Comparison of ENCODE assay signal across 19 cellular contexts in the genomic region with DNA sequence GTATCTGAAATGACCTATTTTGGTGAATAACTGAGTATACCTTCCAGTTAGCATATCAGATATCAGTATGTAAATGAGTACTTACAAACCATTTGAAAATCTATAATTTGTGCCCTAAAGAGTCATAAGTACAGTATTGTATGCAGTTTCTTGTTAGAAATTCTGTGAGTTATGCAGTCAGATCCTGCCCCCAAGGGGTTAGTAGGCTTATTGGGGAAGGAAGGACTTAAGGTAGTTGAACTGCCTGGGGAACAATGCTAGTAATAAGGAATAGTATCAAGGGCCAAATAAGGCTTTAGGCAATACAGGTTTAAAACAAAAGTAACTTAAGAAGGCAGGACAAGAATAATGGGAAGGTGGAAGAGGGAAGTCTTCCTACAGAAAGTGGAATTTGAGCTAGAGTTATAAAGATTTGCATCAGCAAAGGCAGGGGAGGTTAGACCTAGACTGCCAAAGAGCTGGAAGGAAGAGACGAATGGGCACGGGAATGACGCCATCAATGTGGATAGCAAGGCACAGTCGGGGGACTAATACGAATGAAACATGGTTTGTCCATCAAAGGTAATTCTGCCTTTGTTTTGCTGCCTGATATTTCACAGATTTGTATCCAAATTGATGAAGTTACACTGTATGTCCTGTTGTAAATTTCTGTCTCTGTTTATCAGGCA.
DNase-seq lines count a peak whose midpoint lies in the region; ATAC-seq, FAIRE-seq and TF ChIP-seq lines count a peak whose summit lies in the region.
"Had no signal": no experiment of that assay in that cellular context is flagged by ENCODE, and none has a peak within 500 bp of the region (broad histone marks: within the 10 kb centered on the region; RNA-seq: fewer than 3 reads in every experiment).

No MANE protein-coding gene starts in this region.

- peaks cover 17 to 18% of the 10 kb centered on the region in 2 experiments for H3K9me3 Mint-ChIP-seq in H9
- H3K9me3 Mint-ChIP-seq in astrocyte (ENCODE audit: unreplicated experiment) = peaks cover 19% of the 10 kb centered on the region

- TF ChIP-seq CTCF in A673 (conservative IDR thresholded peaks at IDR 0.05; ENCODE audit: low read depth, low read length) (peak; percentile 21; the same call in 1 of the 2 replicates), H9 (conservative IDR thresholded peaks at IDR 0.05) (peak; percentile 29; the same call in 1 of the 3 replicates), astrocyte (IDR thresholded peaks at IDR 0.05; ENCODE audit: insufficient read depth, low read depth, low read length) (no peak), foreskin keratinocyte (conservative IDR thresholded peaks at IDR 0.05) (peak; percentile 42), D721Med (IDR thresholded peaks at IDR 0.05; ENCODE audit: insufficient read depth, missing control alignments) (no peak)

- H3K23ac ChIP-seq in H9 (ENCODE audit: insufficient read length, low read depth, low read length) = no peak overlapping the region

- POLR2A ChIA-PET in A673 (lab: Charles Lee; ENCODE audit: low non-redundant PET) = no interaction called here

- H2AFZ ChIP-seq in H9 (ENCODE audit: low read length) = no peak overlapping the region
- no peak overlapping the region for H2AFZ ChIP-seq in astrocyte (ENCODE audit: low read depth, low read length)

- peak; percentile 37 for FAIRE-seq in astrocyte (lab: Jason Lieb, UNC)
- no peak for FAIRE-seq in D721Med (lab: Jason Lieb, UNC)
- no peak for FAIRE-seq in small intestine (lab: Jason Lieb, UNC)
- FAIRE-seq: GM12892 had no signal

- CTCF ChIA-PET in A673 (lab: Charles Lee) = interaction anchor here (1.0 kb wide), 1 partner anchor 365 kb away, joined by 4 read pairs; no protein-coding TSS in a partner anchor

- H3K36me3 Mint-ChIP-seq in H9 (ENCODE audit: insufficient read depth in 1 of 3, low read depth in 3 of 3) (peaks cover 4 to 21% (median 4%) of the 10 kb centered on the region in 3 experiments; a peak in 4 of 7 replicates), astrocyte (ENCODE audit: low read depth, unreplicated experiment) (peaks cover 18% of the 10 kb centered on the region)

- no peak overlapping the region for H3K14ac ChIP-seq in H9 (ENCODE audit: insufficient read depth, low read length)

- intact Hi-C loops in A673 (cut with micrococcal nuclease; ENCODE audit: unreplicated experiment) = no loop called here

- H3K4me2 ChIP-seq in H9 (ENCODE audit: insufficient read depth, insufficient read length, low read length) (no peak overlapping the region), astrocyte (ENCODE audit: low read length) (peak overlapping the region; percentile 6)

- no peak overlapping the region for H3T11ph ChIP-seq in H9 (ENCODE audit: low read length)

- H3K79me1 ChIP-seq in H9 (ENCODE audit: insufficient read depth, low read depth, low read length, poor library complexity, severe bottlenecking) = no peaks in the 10 kb centered on the region

- no peak overlapping the region for H2BK15ac ChIP-seq in H9 (ENCODE audit: low read depth, low read length)

- no peak overlapping the region for H3K4me3 ChIP-seq in A673 (ENCODE audit: low read depth, low read length, poor library complexity, severe bottlenecking)
- no peak overlapping the region for H3K4me3 ChIP-seq in astrocyte (ENCODE audit: insufficient read depth, low read depth, low read length)
- H3K4me3 ChIP-seq in effector memory CD4-positive, alpha-beta T cell (ENCODE audit: insufficient read depth, low read depth, low read length, poor library complexity, severe bottlenecking) = no peak overlapping the region
- H3K4me3 ChIP-seq in small intestine (ENCODE audit: low read depth in 1 of 2, low read length in 2 of 2) = no peak overlapping the region
- H3K4me3 ChIP-seq: heart left ventricle, vagina had no signal

- H3K4me3 Mint-ChIP-seq in H9 (no peak overlapping the region), astrocyte (ENCODE audit: unreplicated experiment) (no peak overlapping the region)
- H3K4me3 Mint-ChIP-seq: mesothelial cell of epicardium; T-helper 2 cell treated with Interferon-gamma antibody and Interleukin-4, amounts not matched to agents 5 μg/mL and 100 μg/mL, for 36 hours had no signal

- no TSS peak for BruUV-seq in A673 (replicated peaks; lab: Mats Ljungman, UMichigan)

- H4K8ac ChIP-seq in H9 (replicated peaks; ENCODE audit: insufficient read length, low read depth, low read length) = no peak overlapping the region

- ATAC-seq in foreskin keratinocyte = peak; percentile 21
- ATAC-seq: activated CD4-positive, CD25-positive, alpha-beta regulatory T cell treated with anti-CD3 and anti-CD28 coated beads, Interleukin-2, amount 50 U/mL, for 24 hours; heart left ventricle had no signal

- no peak overlapping the region for H4K5ac ChIP-seq in H9 (ENCODE audit: insufficient read length, low read depth, low read length)

- H3K56ac ChIP-seq in H9 (ENCODE audit: insufficient read length, low read depth, low read length) = no peak overlapping the region

- no peaks in the 10 kb centered on the region for H3K27me3 Mint-ChIP-seq in H9 (ENCODE audit: low read depth)
- no peaks in the 10 kb centered on the region for H3K27me3 Mint-ChIP-seq in astrocyte (ENCODE audit: low read depth, unreplicated experiment)

- DNase-seq in A673 (ENCODE audit: low spot score) (peak; percentile 31), H9 (no peak), astrocyte (ENCODE audit: low read depth) (peak; percentile 18), foreskin keratinocyte (peak in 1 of 2 donors; percentile 32), D721Med (ENCODE audit: insufficient read length, low spot score) (no peak), NCI-H2029 (lab: John Stamatoyannopoulos, UW) (no peak), small intestine (no peak)
- DNase-seq in effector memory CD4-positive, alpha-beta T cell = no peak
- DNase-seq: GF-D8; heart left ventricle; NCI-H1436; NCI-H345; right cardiac atrium; stimulated activated CD4-positive, alpha-beta T cell treated with anti-CD3 and anti-CD28 coated beads, Interleukin-2, amount 100 ng/mL, for 24 hours had no signal

- H2BK120ac ChIP-seq in H9 (ENCODE audit: low read depth, low read length, poor library complexity, severe bottlenecking) = no peak overlapping the region

- H3K27ac ChIP-seq in A673 (ENCODE audit: low read depth, low read length, poor library complexity, severe bottlenecking) (no peak overlapping the region), H9 (ENCODE audit: insufficient read length, low read depth, low read length) (no peak overlapping the region), astrocyte (ENCODE audit: low read depth, low read length) (no peak overlapping the region), foreskin keratinocyte (no peak overlapping the region), small intestine (ENCODE audit: low read depth in 1 of 2, low read length in 1 of 2) (no peak overlapping the region)
- H3K27ac ChIP-seq in effector memory CD4-positive, alpha-beta T cell (ENCODE audit: insufficient read depth, low read length, poor library complexity, severe bottlenecking) = no peak overlapping the region
- H3K27ac ChIP-seq: heart left ventricle, vagina had no signal

- H3K9ac ChIP-seq in H9 (ENCODE audit: extremely low read depth, insufficient read length, low read length) = no peak overlapping the region
- H3K9ac ChIP-seq in astrocyte (ENCODE audit: low read length) = no peak overlapping the region

- H3K9me3 ChIP-seq in A673 (ENCODE audit: low read depth, low read length, poor library complexity, severe bottlenecking) = peaks cover 13% of the 10 kb centered on the region
- no peaks in the 10 kb centered on the region for H3K9me3 ChIP-seq in H9 (ENCODE audit: control insufficient read depth, low read depth, low read length)
- H3K9me3 ChIP-seq in astrocyte (ENCODE audit: insufficient read depth, low read depth, low read length) = no peaks in the 10 kb centered on the region
- H3K9me3 ChIP-seq in effector memory CD4-positive, alpha-beta T cell (ENCODE audit: control insufficient read depth, low read length) = no peaks in the 10 kb centered on the region
- H3K9me3 ChIP-seq in small intestine (ENCODE audit: control insufficient read depth, low read depth) = no peaks in the 10 kb centered on the region
- H3K9me3 ChIP-seq: vagina had no signal

- no peak overlapping the region for H2BK5ac ChIP-seq in H9 (ENCODE audit: insufficient read length, low read length)

- H4K20me1 ChIP-seq in H9 (ENCODE audit: control insufficient read depth, insufficient read depth, insufficient read length) (no peaks in the 10 kb centered on the region), astrocyte (ENCODE audit: insufficient read depth, low read length) (no peaks in the 10 kb centered on the region)

- no peaks in the 10 kb centered on the region for H3K36me3 ChIP-seq in A673 (ENCODE audit: insufficient read depth, low read length, poor library complexity, severe bottlenecking)
- no peaks in the 10 kb centered on the region for H3K36me3 ChIP-seq in astrocyte (ENCODE audit: insufficient read depth, low read length)
- no peaks in the 10 kb centered on the region for H3K36me3 ChIP-seq in effector memory CD4-positive, alpha-beta T cell (ENCODE audit: control insufficient read depth, insufficient read depth, low read length)
- H3K36me3 ChIP-seq in small intestine (ENCODE audit: control insufficient read depth in 2 of 2, insufficient read depth in 2 of 2, low read length in 2 of 2) = no peaks in the 10 kb centered on the region
- H3K36me3 ChIP-seq: heart left ventricle, vagina had no signal

- H3K79me2 ChIP-seq in H9 (ENCODE audit: insufficient read depth, low read length) (no peaks in the 10 kb centered on the region), astrocyte (ENCODE audit: insufficient read depth, low read length) (no peaks in the 10 kb centered on the region)

- no peak overlapping the region for H3K27ac Mint-ChIP-seq in H9
- no peak overlapping the region for H3K27ac Mint-ChIP-seq in astrocyte (ENCODE audit: unreplicated experiment)
- H3K27ac Mint-ChIP-seq: mesothelial cell of epicardium; T-helper 2 cell treated with Interferon-gamma antibody and Interleukin-4, amounts not matched to agents 5 μg/mL and 100 μg/mL, for 36 hours had no signal

- H3K4ac ChIP-seq in H9 (ENCODE audit: low read depth, low read length) = no peak overlapping the region

- H3K18ac ChIP-seq in H9 (ENCODE audit: insufficient read length, low read depth, low read length) = no peak overlapping the region

- peaks cover 39% of the 10 kb centered on the region for H3K4me1 ChIP-seq in A673 (ENCODE audit: insufficient read depth, low read length, poor library complexity, severe bottlenecking)
- H3K4me1 ChIP-seq in H9 (ENCODE audit: insufficient read depth, low read length) = no peaks in the 10 kb centered on the region
- peaks cover 8% of the 10 kb centered on the region for H3K4me1 ChIP-seq in astrocyte (ENCODE audit: insufficient read depth, low read length)
- no peaks in the 10 kb centered on the region for H3K4me1 ChIP-seq in foreskin keratinocyte
- no peaks in the 10 kb centered on the region for H3K4me1 ChIP-seq in effector memory CD4-positive, alpha-beta T cell (ENCODE audit: control insufficient read depth, insufficient read depth, low read length, poor library complexity, severe bottlenecking)
- no peaks in the 10 kb centered on the region for H3K4me1 ChIP-seq in small intestine (ENCODE audit: control insufficient read depth in 2 of 2, insufficient read depth in 1 of 2, low read depth in 1 of 2, low read length in 1 of 2)
- H3K4me1 ChIP-seq: vagina had no signal

- H4K91ac ChIP-seq in H9 (ENCODE audit: insufficient read length, low read depth, low read length) = no peak overlapping the region

- no peak overlapping the region for H2AK5ac ChIP-seq in H9 (ENCODE audit: insufficient read length, low read length)

- no peak overlapping the region for H2BK12ac ChIP-seq in H9 (ENCODE audit: insufficient read length, low read depth, low read length)

- H2BK20ac ChIP-seq in H9 (ENCODE audit: low read depth, low read length, poor library complexity, severe bottlenecking) = no peak overlapping the region

- no peaks in the 10 kb centered on the region for H3K23me2 ChIP-seq in H9 (ENCODE audit: insufficient read length, low read depth, low read length, poor library complexity, severe bottlenecking)

- H3K27me3 ChIP-seq in A673 (replicated peaks; ENCODE audit: insufficient read depth, low read depth, low read length, poor library complexity) = no peaks in the 10 kb centered on the region
- no peaks in the 10 kb centered on the region for H3K27me3 ChIP-seq in H9 (ENCODE audit: insufficient read depth, low read length)
- H3K27me3 ChIP-seq in astrocyte (ENCODE audit: insufficient read depth, low read length) = no peaks in the 10 kb centered on the region
- no peaks in the 10 kb centered on the region for H3K27me3 ChIP-seq in foreskin keratinocyte
- H3K27me3 ChIP-seq in effector memory CD4-positive, alpha-beta T cell (replicated peaks; ENCODE audit: control insufficient read depth, insufficient read depth, low read length, poor library complexity, severe bottlenecking) = no peaks in the 10 kb centered on the region
- H3K27me3 ChIP-seq in small intestine (ENCODE audit: control insufficient read depth in 2 of 2, insufficient read depth in 2 of 2, low read length in 2 of 2) = no peaks in the 10 kb centered on the region
- H3K27me3 ChIP-seq: vagina had no signal

- H3K4me1 Mint-ChIP-seq in H9 = peaks cover 6% of the 10 kb centered on the region in 2 experiments
- H3K4me1 Mint-ChIP-seq in astrocyte (ENCODE audit: low read depth, unreplicated experiment) = peaks cover 8% of the 10 kb centered on the region

- WGBS in H9 (ENCODE audit: extremely low coverage, insufficient read length, low lambda C conversion rate) = no CpG with 5 or more reads among the region's 5 CpGs
- 31 to 53% (median 47%) methylated on average over 5 of the region's 5 CpGs for WGBS in small intestine, 3 donors

Comparison
In these comparisons a context has a peak if more than half of its experiments do, and no peak if none do; other contexts are left out.
1. DNase-seq: peak in A673 (single experiment) and astrocyte (single experiment); none in H9 (single experiment), D721Med (single experiment), NCI-H2029 (single experiment), effector memory CD4-positive, alpha-beta T cell (0 of 3) and small intestine (single experiment).
2. CTCF ChIP-seq: peak in A673 (single experiment), H9 (single experiment) and foreskin keratinocyte (single experiment); none in astrocyte (single experiment) and D721Med (single experiment).